In the genomic region with DNA sequence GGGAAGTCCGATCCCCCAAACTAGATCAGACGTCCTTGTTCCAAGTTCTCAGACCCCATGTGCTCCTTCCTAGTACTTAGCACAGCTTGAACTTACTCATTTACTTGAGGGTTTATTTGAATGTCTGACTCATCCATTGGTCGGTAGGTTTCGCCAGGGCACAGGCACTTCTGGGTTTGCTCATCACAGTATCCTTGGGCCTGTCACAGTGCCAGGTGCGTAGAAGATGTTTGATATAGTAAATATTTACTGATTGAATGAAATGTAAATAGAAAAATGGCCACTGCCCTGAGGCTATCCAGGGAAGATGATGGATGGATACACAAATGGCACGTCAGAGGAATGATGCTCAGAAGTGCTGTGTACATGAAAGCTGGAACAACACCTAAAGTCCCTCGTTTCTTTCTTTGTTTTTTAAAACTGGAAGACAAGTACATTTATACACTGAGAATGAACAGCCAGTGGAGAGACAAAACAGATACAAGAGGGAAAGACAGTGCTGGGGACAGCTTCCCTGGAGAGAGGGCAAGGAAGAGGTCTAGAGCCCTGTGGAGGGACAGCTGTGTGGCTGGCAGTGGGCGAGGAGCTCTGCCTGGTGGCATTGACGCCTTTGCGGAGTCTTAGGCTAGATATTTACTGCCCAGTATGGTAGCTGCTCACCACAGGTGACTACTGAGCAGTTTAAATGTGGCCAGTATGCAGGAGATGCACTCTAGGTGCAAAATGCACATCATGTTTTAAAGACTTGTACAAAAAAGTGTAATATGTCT, we compare ENCODE assay signal across 1 cellular context.
TF ChIP-seq lines count a peak whose summit lies in the region.

No MANE protein-coding gene starts in this region.

TF ChIP-seq in A549, 52 proteins besides CTCF, POLR2A, EP300 and RAD21:
- TF ChIP-seq HOXB13 (CRISPR knock-in tag; IDR thresholded peaks at IDR 0.05; ENCODE audit: low read depth): no peak
- no peak for TF ChIP-seq ZSCAN20 (CRISPR knock-in tag; IDR thresholded peaks at IDR 0.05)
- peak; percentile 30 to 68; a peak in 2 of 5 replicates for TF ChIP-seq JUN (IDR thresholded peaks at IDR 0.05)
- no peak for TF ChIP-seq CBX8 (IDR thresholded peaks at IDR 0.05)
- TF ChIP-seq HEYL (CRISPR knock-in tag; IDR thresholded peaks at IDR 0.05): no peak
- TF ChIP-seq, protein P1, sequence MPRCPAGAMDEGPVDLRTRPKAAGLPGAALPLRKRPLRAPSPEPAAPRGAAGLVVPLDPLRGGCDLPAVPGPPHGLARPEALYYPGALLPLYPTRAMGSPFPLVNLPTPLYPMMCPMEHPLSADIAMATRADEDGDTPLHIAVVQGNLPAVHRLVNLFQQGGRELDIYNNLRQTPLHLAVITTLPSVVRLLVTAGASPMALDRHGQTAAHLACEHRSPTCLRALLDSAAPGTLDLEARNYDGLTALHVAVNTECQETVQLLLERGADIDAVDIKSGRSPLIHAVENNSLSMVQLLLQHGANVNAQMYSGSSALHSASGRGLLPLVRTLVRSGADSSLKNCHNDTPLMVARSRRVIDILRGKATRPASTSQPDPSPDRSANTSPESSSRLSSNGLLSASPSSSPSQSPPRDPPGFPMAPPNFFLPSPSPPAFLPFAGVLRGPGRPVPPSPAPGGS (IDR thresholded peaks at IDR 0.05): peak; percentile 56; the same call in 1 of the 3 replicates
- TF ChIP-seq HOXB5 (CRISPR knock-in tag; IDR thresholded peaks at IDR 0.05): no peak
- TF ChIP-seq CEBPB (IDR thresholded peaks at IDR 0.05): peak in 1 of 2 experiments; percentile 60; a peak in 1 of 4 replicates
- TF ChIP-seq, protein P2, sequence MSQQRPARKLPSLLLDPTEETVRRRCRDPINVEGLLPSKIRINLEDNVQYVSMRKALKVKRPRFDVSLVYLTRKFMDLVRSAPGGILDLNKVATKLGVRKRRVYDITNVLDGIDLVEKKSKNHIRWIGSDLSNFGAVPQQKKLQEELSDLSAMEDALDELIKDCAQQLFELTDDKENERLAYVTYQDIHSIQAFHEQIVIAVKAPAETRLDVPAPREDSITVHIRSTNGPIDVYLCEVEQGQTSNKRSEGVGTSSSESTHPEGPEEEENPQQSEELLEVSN (IDR thresholded peaks at IDR 0.05; ENCODE audit: borderline replicate concordance, low read depth): no peak
- TF ChIP-seq CBX2 (IDR thresholded peaks at IDR 0.05; ENCODE audit: borderline replicate concordance, low read depth): no peak
- TF ChIP-seq, protein P3, sequence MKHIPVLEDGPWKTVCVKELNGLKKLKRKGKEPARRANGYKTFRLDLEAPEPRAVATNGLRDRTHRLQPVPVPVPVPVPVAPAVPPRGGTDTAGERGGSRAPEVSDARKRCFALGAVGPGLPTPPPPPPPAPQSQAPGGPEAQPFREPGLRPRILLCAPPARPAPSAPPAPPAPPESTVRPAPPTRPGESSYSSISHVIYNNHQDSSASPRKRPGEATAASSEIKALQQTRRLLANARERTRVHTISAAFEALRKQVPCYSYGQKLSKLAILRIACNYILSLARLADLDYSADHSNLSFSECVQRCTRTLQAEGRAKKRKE (CRISPR knock-in tag; IDR thresholded peaks at IDR 0.05; ENCODE audit: low read depth): no peak
- no peak for TF ChIP-seq CHD4 (IDR thresholded peaks at IDR 0.05; ENCODE audit: borderline replicate concordance)
- no peak for TF ChIP-seq FOXS1 (CRISPR knock-in tag; IDR thresholded peaks at IDR 0.05)
- peak; percentile 74 for TF ChIP-seq JUNB (IDR thresholded peaks at IDR 0.05)
- peak; percentile 5 for TF ChIP-seq ZFP36 (IDR thresholded peaks at IDR 0.05; ENCODE audit: borderline replicate concordance, partially characterized antibody)
- TF ChIP-seq FOSL2 (IDR thresholded peaks at IDR 0.05): peak; percentile 58; the same call in 1 of the 2 replicates
- TF ChIP-seq FOSL2 (CRISPR knock-in tag; IDR thresholded peaks at IDR 0.05): peak; percentile 83
- peak; percentile 84 for TF ChIP-seq GATA3 (IDR thresholded peaks at IDR 0.05; ENCODE audit: borderline replicate concordance)
- TF ChIP-seq, protein P4, sequence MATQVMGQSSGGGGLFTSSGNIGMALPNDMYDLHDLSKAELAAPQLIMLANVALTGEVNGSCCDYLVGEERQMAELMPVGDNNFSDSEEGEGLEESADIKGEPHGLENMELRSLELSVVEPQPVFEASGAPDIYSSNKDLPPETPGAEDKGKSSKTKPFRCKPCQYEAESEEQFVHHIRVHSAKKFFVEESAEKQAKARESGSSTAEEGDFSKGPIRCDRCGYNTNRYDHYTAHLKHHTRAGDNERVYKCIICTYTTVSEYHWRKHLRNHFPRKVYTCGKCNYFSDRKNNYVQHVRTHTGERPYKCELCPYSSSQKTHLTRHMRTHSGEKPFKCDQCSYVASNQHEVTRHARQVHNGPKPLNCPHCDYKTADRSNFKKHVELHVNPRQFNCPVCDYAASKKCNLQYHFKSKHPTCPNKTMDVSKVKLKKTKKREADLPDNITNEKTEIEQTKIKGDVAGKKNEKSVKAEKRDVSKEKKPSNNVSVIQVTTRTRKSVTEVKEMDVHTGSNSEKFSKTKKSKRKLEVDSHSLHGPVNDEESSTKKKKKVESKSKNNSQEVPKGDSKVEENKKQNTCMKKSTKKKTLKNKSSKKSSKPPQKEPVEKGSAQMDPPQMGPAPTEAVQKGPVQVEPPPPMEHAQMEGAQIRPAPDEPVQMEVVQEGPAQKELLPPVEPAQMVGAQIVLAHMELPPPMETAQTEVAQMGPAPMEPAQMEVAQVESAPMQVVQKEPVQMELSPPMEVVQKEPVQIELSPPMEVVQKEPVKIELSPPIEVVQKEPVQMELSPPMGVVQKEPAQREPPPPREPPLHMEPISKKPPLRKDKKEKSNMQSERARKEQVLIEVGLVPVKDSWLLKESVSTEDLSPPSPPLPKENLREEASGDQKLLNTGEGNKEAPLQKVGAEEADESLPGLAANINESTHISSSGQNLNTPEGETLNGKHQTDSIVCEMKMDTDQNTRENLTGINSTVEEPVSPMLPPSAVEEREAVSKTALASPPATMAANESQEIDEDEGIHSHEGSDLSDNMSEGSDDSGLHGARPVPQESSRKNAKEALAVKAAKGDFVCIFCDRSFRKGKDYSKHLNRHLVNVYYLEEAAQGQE (IDR thresholded peaks at IDR 0.05): no peak
- TF ChIP-seq RARB (CRISPR knock-in tag; IDR thresholded peaks at IDR 0.05): no peak
- no peak for TF ChIP-seq KDM5A (IDR thresholded peaks at IDR 0.05)
- TF ChIP-seq, protein P5, sequence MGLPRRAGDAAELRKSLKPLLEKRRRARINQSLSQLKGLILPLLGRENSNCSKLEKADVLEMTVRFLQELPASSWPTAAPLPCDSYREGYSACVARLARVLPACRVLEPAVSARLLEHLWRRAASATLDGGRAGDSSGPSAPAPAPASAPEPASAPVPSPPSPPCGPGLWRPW (IDR thresholded peaks at IDR 0.05): no peak
- TF ChIP-seq, protein P6, sequence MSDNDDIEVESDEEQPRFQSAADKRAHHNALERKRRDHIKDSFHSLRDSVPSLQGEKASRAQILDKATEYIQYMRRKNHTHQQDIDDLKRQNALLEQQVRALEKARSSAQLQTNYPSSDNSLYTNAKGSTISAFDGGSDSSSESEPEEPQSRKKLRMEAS (IDR thresholded peaks at IDR 0.05): peak; percentile 62; the same call in 1 of the 2 replicates
